16 cellular contexts compared by ENCODE assay signal in genomic region chr9:107999890-108000289, GRCh38.
A peak's percentile ranks its signal among the peaks of the same experiment; 100 is the strongest.
DNase-seq lines count a peak whose midpoint lies in the region; ATAC-seq and TF ChIP-seq lines count a peak whose summit lies in the region.
"Had no signal": no experiment of that assay in that cellular context is flagged by ENCODE, and none has a peak within 500 bp of the region (broad histone marks: within the 10 kb centered on the region; RNA-seq: fewer than 3 reads in every experiment).

No MANE protein-coding gene starts in this region.

- no CpG with 5 or more reads among the region's 2 CpGs for WGBS in mesendoderm (ENCODE audit: extremely low coverage, insufficient coverage, low lambda C conversion rate)

- no peak overlapping the region for H2AK5ac ChIP-seq in mesendoderm (ENCODE audit: low read length)

- DNase-seq in AG20443 (ENCODE audit: low spot score) (peak; percentile 40), NCI-H226 (peak; percentile 51), epithelial cell of proximal tubule (ENCODE audit: low read depth) (no peak), mesendoderm (peak; percentile 6), dedifferentiated amniotic fluid mesenchymal stem cell (ENCODE audit: extremely low spot score) (no peak), kidney glomerular epithelial cell (lab: John Stamatoyannopoulos, UW) (no peak), SIG-M5 (lab: John Stamatoyannopoulos, UW) (no peak)
- DNase-seq in stimulated activated effector memory CD8-positive, alpha-beta T cell treated with anti-CD3 and anti-CD28 coated beads, Interleukin-12 subunit alpha, Interleukin-12 subunit beta, amount 100 ng/mL, for 72 hours (ENCODE audit: low spot score in 2 of 2) = no peak
- DNase-seq: Caco-2; CD4-positive, CD25-positive, alpha-beta regulatory T cell; DMS53; NCI-H1436; NCI-H2029; NCI-H2171 treated with DMSO at 0.1 percent for 48 hours; NCI-H510A; Right ventricle myocardium superior had no signal

- peak; percentile 7 for TF ChIP-seq CTCF in epithelial cell of proximal tubule (conservative IDR thresholded peaks at IDR 0.05; ENCODE audit: low read depth, low read length)

- H3K4me2 ChIP-seq in mesendoderm (ENCODE audit: low read length) = no peak overlapping the region

- no peak overlapping the region for H4K5ac ChIP-seq in mesendoderm (ENCODE audit: low read length)

- H3K79me1 ChIP-seq in mesendoderm (ENCODE audit: low read length) = no peaks in the 10 kb centered on the region

- H3K9ac ChIP-seq in mesendoderm (ENCODE audit: low read length) = no peak overlapping the region

- no peak overlapping the region for H3K18ac ChIP-seq in mesendoderm (ENCODE audit: low read length)

- H3K79me2 ChIP-seq in mesendoderm (ENCODE audit: control insufficient read depth, insufficient read depth, low read length) = no peaks in the 10 kb centered on the region

- peaks cover 7% of the 10 kb centered on the region for H3K9me3 Mint-ChIP-seq in stimulated activated effector memory CD8-positive, alpha-beta T cell treated with anti-CD3 and anti-CD28 coated beads, Interleukin-12 subunit alpha, Interleukin-12 subunit beta, amount 100 ng/mL, for 72 hours

- no peak overlapping the region for H3K23ac ChIP-seq in mesendoderm (ENCODE audit: low read length)

- no peak overlapping the region for H3K27ac ChIP-seq in mesendoderm (ENCODE audit: low read depth, low read length)

- H3K36me3 ChIP-seq in mesendoderm (ENCODE audit: control insufficient read depth, insufficient read depth, low read length) = no peaks in the 10 kb centered on the region

- no peak overlapping the region for H3K56ac ChIP-seq in mesendoderm (ENCODE audit: low read length)

- H3K27me3 ChIP-seq in mesendoderm (ENCODE audit: insufficient read depth, low read length, poor library complexity) = no peaks in the 10 kb centered on the region

- H3K4me3 ChIP-seq in epithelial cell of proximal tubule (ENCODE audit: low read depth, low read length) = no peak overlapping the region
- H3K4me3 ChIP-seq in mesendoderm (ENCODE audit: low read length) = no peak overlapping the region

- no peak overlapping the region for H3K4me3 Mint-ChIP-seq in stimulated activated effector memory CD8-positive, alpha-beta T cell treated with anti-CD3 and anti-CD28 coated beads, Interleukin-12 subunit alpha, Interleukin-12 subunit beta, amount 100 ng/mL, for 72 hours
- H3K4me3 Mint-ChIP-seq: CD4-positive, CD25-positive, alpha-beta regulatory T cell had no signal

- H3K4me1 Mint-ChIP-seq in stimulated activated effector memory CD8-positive, alpha-beta T cell treated with anti-CD3 and anti-CD28 coated beads, Interleukin-12 subunit alpha, Interleukin-12 subunit beta, amount 100 ng/mL, for 72 hours = no peaks in the 10 kb centered on the region
- H3K4me1 Mint-ChIP-seq: CD4-positive, CD25-positive, alpha-beta regulatory T cell had no signal

- no peaks in the 10 kb centered on the region for H3K4me1 ChIP-seq in mesendoderm (ENCODE audit: control insufficient read depth, low read depth, low read length)

- no peaks in the 10 kb centered on the region for H3K36me3 Mint-ChIP-seq in stimulated activated effector memory CD8-positive, alpha-beta T cell treated with anti-CD3 and anti-CD28 coated beads, Interleukin-12 subunit alpha, Interleukin-12 subunit beta, amount 100 ng/mL, for 72 hours
- H3K36me3 Mint-ChIP-seq: CD4-positive, CD25-positive, alpha-beta regulatory T cell had no signal

- ATAC-seq in stimulated activated effector memory CD8-positive, alpha-beta T cell treated with anti-CD3 and anti-CD28 coated beads, Interleukin-12 subunit alpha, Interleukin-12 subunit beta, amount 100 ng/mL, for 72 hours = no peak

- H3K4ac ChIP-seq in mesendoderm (ENCODE audit: low read depth, low read length) = no peak overlapping the region

- no peak overlapping the region for H2BK15ac ChIP-seq in mesendoderm (replicated peaks; ENCODE audit: low read depth)

- H2BK120ac ChIP-seq in mesendoderm (ENCODE audit: low read depth, low read length) = no peak overlapping the region

- H3K27ac Mint-ChIP-seq in stimulated activated effector memory CD8-positive, alpha-beta T cell treated with anti-CD3 and anti-CD28 coated beads, Interleukin-12 subunit alpha, Interleukin-12 subunit beta, amount 100 ng/mL, for 72 hours = no peak overlapping the region
- H3K27ac Mint-ChIP-seq: CD4-positive, CD25-positive, alpha-beta regulatory T cell had no signal

- no peak overlapping the region for H2BK5ac ChIP-seq in mesendoderm (ENCODE audit: low read length)

- H4K8ac ChIP-seq in mesendoderm (ENCODE audit: low read depth, low read length) = no peak overlapping the region

Comparison
In these comparisons a context has a peak if more than half of its experiments do, and no peak if none do; other contexts are left out.
1. DNase-seq: peak in AG20443 (single experiment), NCI-H226 (single experiment) and mesendoderm (single experiment); none in epithelial cell of proximal tubule (single experiment), dedifferentiated amniotic fluid mesenchymal stem cell (single experiment), kidney glomerular epithelial cell (single experiment), stimulated activated effector memory CD8-positive, alpha-beta T cell treated with anti-CD3 and anti-CD28 coated beads, Interleukin-12 subunit alpha, Interleukin-12 subunit beta, amount 100 ng/mL, for 72 hours (0 of 2) and SIG-M5 (single experiment).